Comparison of ENCODE assay signal across 38 cellular contexts in genomic region chr20:17372831-17373440, GRCh38.
"Had no signal": no experiment of that assay in that cellular context is flagged by ENCODE, and none has a peak within 500 bp of the region (broad histone marks: within the 10 kb centered on the region; RNA-seq: fewer than 3 reads in every experiment).

No MANE protein-coding gene starts in this region.

- H3K4me3 ChIP-seq: ascending aorta, cardiac muscle cell had no signal

- H3K4me1 Mint-ChIP-seq: activated B cell treated with CpG ODN at 0.5 μM for 24 hours; activated CD4-positive, alpha-beta T cell treated with anti-CD3 and anti-CD28 coated beads, Interleukin-2, amount 10 ng/mL, durations not matched to agents 24 days and 14 days; activated naive CD4-positive, alpha-beta T cell treated with anti-CD3 and anti-CD28 coated beads, Interleukin-2, amount 10 ng/mL, durations not matched to agents 7 days and 5 days; activated naive CD4-positive, alpha-beta T cell treated with anti-CD3 and anti-CD28 coated beads, Interleukin-2, amount 50 U/mL, for 24 hours; activated naive CD8-positive, alpha-beta T cell treated with anti-CD3 and anti-CD28 coated beads, Interleukin-2, amount 10 ng/mL, durations not matched to agents 7 days and 5 days; activated naive CD8-positive, alpha-beta T cell treated with anti-CD3 and anti-CD28 coated beads, Interleukin-2, amount 50 U/mL, for 24 hours; activated T-helper 17 cell treated with anti-CD3 and anti-CD28 coated beads, Interleukin-2, amount 50 U/mL, for 72 hours; brain; central memory CD8-positive, alpha-beta T cell had no signal

- H3K4me3 Mint-ChIP-seq: activated B cell treated with CpG ODN at 0.5 μM for 24 hours; activated CD4-positive, alpha-beta memory T cell treated with anti-CD3 and anti-CD28 coated beads for 36 hours; activated CD4-positive, alpha-beta T cell treated with anti-CD3 and anti-CD28 coated beads, Interleukin-2, amount 10 ng/mL, durations not matched to agents 24 days and 14 days; activated CD8-positive, alpha-beta T cell treated with anti-CD3 and anti-CD28 coated beads for 36 hours; activated naive CD4-positive, alpha-beta T cell treated with anti-CD3 and anti-CD28 coated beads, Interleukin-2, amount 10 ng/mL, durations not matched to agents 7 days and 5 days; activated naive CD4-positive, alpha-beta T cell treated with anti-CD3 and anti-CD28 coated beads, Interleukin-2, amount 50 U/mL, for 24 hours; activated naive CD8-positive, alpha-beta T cell; activated naive CD8-positive, alpha-beta T cell treated with anti-CD3 and anti-CD28 coated beads, Interleukin-2, amount 10 ng/mL, durations not matched to agents 7 days and 5 days; activated naive CD8-positive, alpha-beta T cell treated with anti-CD3 and anti-CD28 coated beads, Interleukin-2, amount 50 U/mL, for 24 hours; activated T-cell treated with anti-CD3 and anti-CD28 coated beads, Interleukin-2, amount 50 U/mL, for 4 hours; activated T-cell treated with anti-CD3 and anti-CD28 coated beads, Interleukin-2, amount 50 U/mL, for 72 hours; activated T-helper 1 cell treated with anti-CD3 and anti-CD28 coated beads, Interleukin-12 subunit alpha, Interleukin-12 subunit beta, Interleukin-2, Interleukin-4 antibody, amounts not matched to agents 30 ng/mL and 10 ng/mL and 1 ng/mL, durations not matched to agents 14 hours and 24 hours and 36 hours; activated T-helper 17 cell treated with anti-CD3 and anti-CD28 coated beads, Interleukin-2, amount 50 U/mL, for 72 hours; brain; central memory CD8-positive, alpha-beta T cell; T-helper 1 cell treated with Interleukin-12 subunit alpha and Interleukin-12 subunit beta and Interleukin-4 antibody, amounts not matched to agents 30 μg/mL and 1 μg/mL, for 36 hours; T-helper 2 cell treated with Interferon-gamma antibody and Interleukin-4, amounts not matched to agents 5 μg/mL and 100 μg/mL, for 36 hours had no signal

- H3K27ac ChIP-seq: ascending aorta, cardiac muscle cell, VCaP had no signal

- DNase-seq: activated B cell treated with CpG ODN at 0.5 μM for 24 hours; activated CD4-positive, alpha-beta memory T cell treated with anti-CD3 and anti-CD28 coated beads for 36 hours; activated CD4-positive, alpha-beta T cell treated with anti-CD3 and anti-CD28 coated beads for 4 hours; activated CD4-positive, alpha-beta T cell treated with anti-CD3 and anti-CD28 coated beads, Interleukin-2, amount 10 ng/mL, durations not matched to agents 24 days and 14 days; activated CD4-positive, alpha-beta T cell treated with anti-CD3 and anti-CD28 coated beads, Interleukin-2, amount 50 U/mL, for 1 hour; activated CD4-positive, alpha-beta T cell treated with anti-CD3 and anti-CD28 coated beads, Interleukin-2, amount 50 U/mL, for 4 hours; activated CD4-positive, CD25-positive, alpha-beta regulatory T cell treated with anti-CD3 and anti-CD28 coated beads, Interleukin-2, amount 50 U/mL, for 72 hours; activated CD8-positive, alpha-beta memory T cell treated with anti-CD3 and anti-CD28 coated beads, Interleukin-2, amount 50 U/mL, for 4 hours; activated CD8-positive, alpha-beta T cell treated with anti-CD3 and anti-CD28 coated beads for 36 hours; activated gamma-delta T cell; activated naive CD4-positive, alpha-beta T cell treated with anti-CD3 and anti-CD28 coated beads, Interleukin-2, amount 10 ng/mL, durations not matched to agents 7 days and 5 days; activated naive CD4-positive, alpha-beta T cell treated with Interleukin-2 at 50 U/mL for 16 hours; activated naive CD8-positive, alpha-beta T cell treated with anti-CD3 and anti-CD28 coated beads, Interleukin-2, amount 10 ng/mL, durations not matched to agents 7 days and 5 days; activated naive CD8-positive, alpha-beta T cell treated with anti-CD3 and anti-CD28 coated beads, Interleukin-2, amount 50 U/mL, for 24 hours; activated T-cell treated with anti-CD3 and anti-CD28 coated beads for 4 hours; activated T-cell treated with anti-CD3 and anti-CD28 coated beads, Interleukin-2, amount 50 U/mL, for 1 hour; activated T-cell treated with anti-CD3 and anti-CD28 coated beads, Interleukin-2, amount 50 U/mL, for 4 hours; activated T-cell treated with anti-CD3 and anti-CD28 coated beads, Interleukin-2, amount 50 U/mL, for 72 hours; amygdala; anterior cingulate cortex; caudate nucleus; cerebellar nuclear complex; T-helper 1 cell; T-helper 2 cell; T-helper 9 cell had no signal

- H3K9me3 ChIP-seq: ascending aorta had no signal

- FAIRE-seq: bronchial epithelial cell, TTC549 had no signal

- H3K27me3 ChIP-seq: ascending aorta, cardiac muscle cell had no signal

- H3K4me1 ChIP-seq: ascending aorta had no signal

- H3K36me3 ChIP-seq: ascending aorta, cardiac muscle cell had no signal

- H3K27me3 Mint-ChIP-seq: activated CD4-positive, alpha-beta T cell treated with anti-CD3 and anti-CD28 coated beads, Interleukin-2, amount 10 ng/mL, durations not matched to agents 24 days and 14 days; activated CD8-positive, alpha-beta T cell treated with anti-CD3 and anti-CD28 coated beads for 36 hours; activated naive CD8-positive, alpha-beta T cell treated with anti-CD3 and anti-CD28 coated beads, Interleukin-2, amount 10 ng/mL, durations not matched to agents 7 days and 5 days; activated naive CD8-positive, alpha-beta T cell treated with anti-CD3 and anti-CD28 coated beads, Interleukin-2, amount 50 U/mL, for 24 hours had no signal

- H3K27ac Mint-ChIP-seq: activated B cell treated with CpG ODN at 0.5 μM for 24 hours; activated CD4-positive, alpha-beta memory T cell treated with anti-CD3 and anti-CD28 coated beads for 36 hours; activated CD4-positive, alpha-beta T cell treated with anti-CD3 and anti-CD28 coated beads, Interleukin-2, amount 10 ng/mL, durations not matched to agents 24 days and 14 days; activated CD8-positive, alpha-beta T cell treated with anti-CD3 and anti-CD28 coated beads for 36 hours; activated naive CD4-positive, alpha-beta T cell treated with anti-CD3 and anti-CD28 coated beads, Interleukin-2, amount 10 ng/mL, durations not matched to agents 7 days and 5 days; activated naive CD4-positive, alpha-beta T cell treated with anti-CD3 and anti-CD28 coated beads, Interleukin-2, amount 50 U/mL, for 24 hours; activated naive CD8-positive, alpha-beta T cell; activated naive CD8-positive, alpha-beta T cell treated with anti-CD3 and anti-CD28 coated beads, Interleukin-2, amount 10 ng/mL, durations not matched to agents 7 days and 5 days; activated naive CD8-positive, alpha-beta T cell treated with anti-CD3 and anti-CD28 coated beads, Interleukin-2, amount 50 U/mL, for 24 hours; activated T-cell treated with anti-CD3 and anti-CD28 coated beads, Interleukin-2, amount 50 U/mL, for 72 hours; activated T-helper 1 cell treated with anti-CD3 and anti-CD28 coated beads, Interleukin-12 subunit alpha, Interleukin-12 subunit beta, Interleukin-2, Interleukin-4 antibody, amounts not matched to agents 30 ng/mL and 10 ng/mL and 1 ng/mL, durations not matched to agents 14 hours and 24 hours and 36 hours; activated T-helper 17 cell treated with anti-CD3 and anti-CD28 coated beads, Interleukin-2, amount 50 U/mL, for 72 hours; brain; T-helper 1 cell treated with Interleukin-12 subunit alpha and Interleukin-12 subunit beta and Interleukin-4 antibody, amounts not matched to agents 30 μg/mL and 1 μg/mL, for 36 hours; T-helper 2 cell treated with Interferon-gamma antibody and Interleukin-4, amounts not matched to agents 5 μg/mL and 100 μg/mL, for 36 hours had no signal

- H3K9me3 Mint-ChIP-seq: activated B cell treated with CpG ODN at 0.5 μM for 24 hours; activated CD4-positive, alpha-beta memory T cell treated with anti-CD3 and anti-CD28 coated beads for 36 hours; activated CD4-positive, alpha-beta T cell treated with anti-CD3 and anti-CD28 coated beads, Interleukin-2, amount 10 ng/mL, durations not matched to agents 24 days and 14 days; activated CD8-positive, alpha-beta T cell treated with anti-CD3 and anti-CD28 coated beads for 36 hours; activated naive CD4-positive, alpha-beta T cell treated with anti-CD3 and anti-CD28 coated beads, Interleukin-2, amount 10 ng/mL, durations not matched to agents 7 days and 5 days; activated naive CD4-positive, alpha-beta T cell treated with anti-CD3 and anti-CD28 coated beads, Interleukin-2, amount 50 U/mL, for 24 hours; activated naive CD8-positive, alpha-beta T cell treated with anti-CD3 and anti-CD28 coated beads, Interleukin-2, amount 10 ng/mL, durations not matched to agents 7 days and 5 days; activated naive CD8-positive, alpha-beta T cell treated with anti-CD3 and anti-CD28 coated beads, Interleukin-2, amount 50 U/mL, for 24 hours; activated T-cell treated with anti-CD3 and anti-CD28 coated beads, Interleukin-2, amount 50 U/mL, for 4 hours; activated T-cell treated with anti-CD3 and anti-CD28 coated beads, Interleukin-2, amount 50 U/mL, for 72 hours; activated T-helper 1 cell treated with anti-CD3 and anti-CD28 coated beads, Interleukin-12 subunit alpha, Interleukin-12 subunit beta, Interleukin-2, Interleukin-4 antibody, amounts not matched to agents 30 ng/mL and 10 ng/mL and 1 ng/mL, durations not matched to agents 14 hours and 24 hours and 36 hours; activated T-helper 17 cell treated with anti-CD3 and anti-CD28 coated beads, Interleukin-2, amount 50 U/mL, for 72 hours; brain; central memory CD8-positive, alpha-beta T cell; T-helper 1 cell treated with Interleukin-12 subunit alpha and Interleukin-12 subunit beta and Interleukin-4 antibody, amounts not matched to agents 30 μg/mL and 1 μg/mL, for 36 hours; T-helper 2 cell treated with Interferon-gamma antibody and Interleukin-4, amounts not matched to agents 5 μg/mL and 100 μg/mL, for 36 hours had no signal

- H3K36me3 Mint-ChIP-seq: activated CD4-positive, alpha-beta memory T cell treated with anti-CD3 and anti-CD28 coated beads for 36 hours; activated naive CD4-positive, alpha-beta T cell treated with anti-CD3 and anti-CD28 coated beads, Interleukin-2, amount 10 ng/mL, durations not matched to agents 7 days and 5 days; activated naive CD4-positive, alpha-beta T cell treated with anti-CD3 and anti-CD28 coated beads, Interleukin-2, amount 50 U/mL, for 24 hours; activated naive CD8-positive, alpha-beta T cell; activated naive CD8-positive, alpha-beta T cell treated with anti-CD3 and anti-CD28 coated beads, Interleukin-2, amount 10 ng/mL, durations not matched to agents 7 days and 5 days; brain had no signal
